In the genomic region with DNA sequence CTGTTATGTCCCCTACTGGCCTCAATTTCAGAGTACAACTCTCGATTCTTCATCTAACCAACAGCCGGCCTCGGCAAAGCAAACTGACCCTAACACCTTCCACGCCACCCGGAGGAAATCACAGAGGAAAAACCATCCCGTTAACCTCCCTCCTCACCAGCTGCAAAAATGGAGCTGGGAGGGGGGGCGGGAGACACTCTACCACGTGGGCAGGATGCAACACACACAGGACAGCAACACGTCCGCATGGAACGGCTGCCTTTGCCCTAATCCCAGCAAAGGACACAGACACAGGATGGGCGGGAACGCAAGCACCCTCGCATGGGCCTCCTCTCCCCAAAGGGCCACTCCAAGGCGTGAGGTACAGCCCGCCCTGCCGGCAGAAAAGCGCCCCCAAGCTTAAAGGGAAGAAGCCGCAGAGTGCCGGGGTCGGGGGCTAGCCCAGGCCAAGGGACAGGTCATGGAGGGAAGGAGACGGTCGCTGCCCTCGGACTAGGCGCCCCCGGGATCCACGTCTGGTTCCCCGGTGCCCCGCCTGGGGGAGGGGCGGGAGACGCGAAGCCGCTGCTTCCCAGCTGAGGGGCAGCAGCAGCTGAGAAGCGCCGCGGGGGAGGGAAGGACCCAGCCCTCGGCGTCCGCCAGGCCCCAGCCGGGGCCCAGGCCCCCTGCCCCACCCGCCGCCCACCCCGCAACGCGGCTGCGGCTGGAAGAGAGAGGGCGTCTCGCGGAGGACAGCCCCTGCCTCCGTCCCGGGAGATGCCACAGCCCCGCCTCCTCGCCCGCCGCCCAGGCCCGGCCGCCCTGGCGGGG, we compare ENCODE assay signal across 7 cellular contexts. TPM values are rescaled to one million over a fixed set of nuclear protein-coding genes. Genes with fewer than 3 reads are reported as not detected.
A peak's percentile ranks its signal among the peaks of the same experiment; 100 is the strongest.
DNase-seq lines count a peak whose midpoint lies in the region; ATAC-seq and FAIRE-seq lines count a peak whose summit lies in the region.

No MANE protein-coding gene starts in this region.

- H3K4me3 Mint-ChIP-seq in central memory CD8-positive, alpha-beta T cell, result peak overlapping the region; percentile 93

- peaks cover 14% of the 10 kb centered on the region for H3K36me3 Mint-ChIP-seq in central memory CD8-positive, alpha-beta T cell (ENCODE audit: insufficient read depth)

- DNase-seq in GM04504 (ENCODE audit: low read depth) (peak; percentile 17), HTR-8/SVneo (ENCODE audit: insufficient read length, low spot score) (peak; percentile 46), SK-N-DZ (ENCODE audit: low spot score) (peak; percentile 72), islet precursor cell (peak; percentile 79)
- DNase-seq in central memory CD8-positive, alpha-beta T cell (ENCODE audit: low spot score in 2 of 2), result peak in 1 of 2 donors; percentile 26
- peak; percentile 53 for DNase-seq in stimulated activated CD4-positive, alpha-beta T cell treated with anti-CD3 and anti-CD28 coated beads, Interleukin-15, amount 100 ng/mL, for 24 hours

- H3K27me3 Mint-ChIP-seq in central memory CD8-positive, alpha-beta T cell, result no peaks in the 10 kb centered on the region

- H3K27ac Mint-ChIP-seq in central memory CD8-positive, alpha-beta T cell (ENCODE audit: low read depth), result peak overlapping the region; percentile 82

- no peak for FAIRE-seq in HTR-8/SVneo (lab: Jason Lieb, UNC)

- peak; percentile 45 for ATAC-seq in GM21526 (IDR thresholded peaks at IDR 0.05; ENCODE audit: low FRiP score, unreplicated experiment)
- ATAC-seq in central memory CD8-positive, alpha-beta T cell (replicated peaks; ENCODE audit: extremely low read depth, poor library complexity, severe bottlenecking), result peak; percentile 48

- peaks cover 66% of the 10 kb centered on the region for H3K4me1 Mint-ChIP-seq in central memory CD8-positive, alpha-beta T cell

- no peaks in the 10 kb centered on the region for H3K9me3 Mint-ChIP-seq in central memory CD8-positive, alpha-beta T cell

RNA-seq across cellular contexts. Expression of a gene that starts 0.6 kb away (rescaled TPM):
- polyA plus RNA-seq in SK-N-DZ (2014; cell fraction: cytosol; rRNA removed), result 29.8 and 32.8 TPM in 2 replicates
- 29.9 and 34.6 TPM in 2 replicates for polyA plus RNA-seq in SK-N-DZ (2014; cell fraction: nucleus; rRNA removed)

RNA-seq across cellular contexts. Expression of a gene that starts 46.1 kb away (rescaled TPM):
- polyA plus RNA-seq in SK-N-DZ (2014; cell fraction: cytosol; rRNA removed), result 3.1 and 3.5 TPM in 2 replicates
- polyA plus RNA-seq in SK-N-DZ (2014; cell fraction: nucleus; rRNA removed), result 1.5 and 2.6 TPM in 2 replicates
